Comparison of ENCODE assay signal across 15 cellular contexts in the genomic region with DNA sequence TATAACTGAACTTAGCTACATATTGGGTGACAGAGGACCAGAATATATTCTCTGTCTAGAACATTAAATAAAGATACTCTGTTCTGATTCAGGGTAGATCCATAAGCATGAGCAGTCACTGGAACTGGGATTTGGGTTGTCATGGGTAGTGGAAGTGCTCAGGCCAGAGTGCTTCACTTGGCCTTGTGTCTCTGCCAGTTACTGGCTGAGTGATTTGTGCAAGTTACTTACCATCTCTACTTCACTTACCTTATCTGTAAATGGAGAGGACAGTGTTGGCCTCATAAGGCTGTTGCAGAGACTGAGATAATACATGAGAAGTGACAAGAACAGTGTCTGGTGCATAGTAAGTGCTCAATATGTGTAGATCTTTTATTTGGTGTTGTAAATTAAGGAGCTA. TPM values are rescaled to one million over a fixed set of nuclear protein-coding genes. Genes with fewer than 3 reads are reported as not detected.
DNase-seq lines count a peak whose midpoint lies in the region; ATAC-seq, FAIRE-seq and TF ChIP-seq lines count a peak whose summit lies in the region.
"Had no signal": no experiment of that assay in that cellular context is flagged by ENCODE, and none has a peak within 500 bp of the region (broad histone marks: within the 10 kb centered on the region; RNA-seq: fewer than 3 reads in every experiment).

No MANE protein-coding gene starts in this region.

- no peak for DNase-seq in MCF 10A (ENCODE audit: unreplicated experiment)
- DNase-seq in breast epithelium (ENCODE audit: low spot score in 2 of 2): no peak
- no peak for DNase-seq in body of pancreas
- no peak for DNase-seq in left lobe of liver (ENCODE audit: low spot score)
- no peak for DNase-seq in thoracic aorta (ENCODE audit: low spot score)
- DNase-seq in posterior vena cava (ENCODE audit: low spot score): no peak
- DNase-seq in HTR-8/SVneo (ENCODE audit: insufficient read length, low spot score): no peak
- DNase-seq: 8988T; activated CD8-positive, alpha-beta memory T cell treated with anti-CD3 and anti-CD28 coated beads for 24 hours; activated effector memory CD4-positive, alpha-beta T cell treated with Interleukin-2 at 50 U/mL for 16 hours; effector memory CD8-positive, alpha-beta T cell; GDM1; SHP77 treated with DMSO at 0.1 percent for 48 hours had no signal

- intact Hi-C loops in MCF 10A (cut with micrococcal nuclease) (no loop called here), breast epithelium (cut with DNase I; ENCODE audit: low total_unique reads) (no loop called here), body of pancreas (cut with DNase I) (no loop called here), posterior vena cava (cut with DNase I) (no loop called here)

- H3K36me3 ChIP-seq in breast epithelium: no peaks in the 10 kb centered on the region
- peaks cover 0 to 6% of the 10 kb centered on the region in 2 donors for H3K36me3 ChIP-seq in body of pancreas (replicated peaks in 1 of 2; ENCODE audit: insufficient read depth in 1 of 2, low read depth in 2 of 2)
- peaks cover 7% of the 10 kb centered on the region for H3K36me3 ChIP-seq in thoracic aorta

- no peak for TF ChIP-seq CTCF in MCF 10A (IDR thresholded peaks at IDR 0.05; ENCODE audit: unreplicated experiment)
- no peak for TF ChIP-seq CTCF in breast epithelium (IDR thresholded peaks at IDR 0.05)
- TF ChIP-seq CTCF in body of pancreas (IDR thresholded peaks at IDR 0.05): no peak
- TF ChIP-seq CTCF in thoracic aorta (IDR thresholded peaks at IDR 0.05): no peak

- H3K27ac Mint-ChIP-seq in MCF 10A (ENCODE audit: low read depth, unreplicated experiment): peak overlapping the region; percentile 83

- H3K4me1 ChIP-seq in breast epithelium: peaks cover 0 to 4% of the 10 kb centered on the region in 2 donors
- peaks cover 60% of the 10 kb centered on the region for H3K4me1 ChIP-seq in body of pancreas
- H3K4me1 ChIP-seq in thoracic aorta (ENCODE audit: control insufficient read depth in 1 of 2, low read depth in 2 of 2): peaks cover 42 to 67% of the 10 kb centered on the region in 2 donors

- BruUV-seq in MCF 10A (replicated peaks; lab: Mats Ljungman, UMichigan): no TSS peak

- POLR2A ChIA-PET in MCF 10A (lab: Yijun Ruan, JAX): interaction anchor here (1.0 to 6.8 kb wide), 5 partner anchors 10 to 88 kb away, joined by 3 to 44 read pairs (median 5); a partner anchor contains a TSS

- CTCF ChIA-PET in MCF 10A (lab: Yijun Ruan, JAX): interaction anchor here (1.1 to 1.4 kb wide), 2 partner anchors 12 to 111 kb away, joined by 3 read pairs; no protein-coding TSS in a partner anchor

- peak; percentile 8 for ATAC-seq in body of pancreas
- peak; percentile 18 for ATAC-seq in left lobe of liver
- no peak for ATAC-seq in thoracic aorta (ENCODE audit: insufficient number of reproducible peaks, low FRiP score, low read depth)
- ATAC-seq in HG02610 (IDR thresholded peaks at IDR 0.05; ENCODE audit: unreplicated experiment): no peak
- ATAC-seq: effector memory CD8-positive, alpha-beta T cell had no signal

- no peak overlapping the region for H3K4me3 ChIP-seq in breast epithelium
- no peak overlapping the region for H3K4me3 ChIP-seq in body of pancreas
- no peak overlapping the region for H3K4me3 ChIP-seq in thoracic aorta

- H3K4me1 Mint-ChIP-seq in MCF 10A (ENCODE audit: insufficient read depth, unreplicated experiment): peaks cover 29% of the 10 kb centered on the region

- H3K4me3 Mint-ChIP-seq in MCF 10A (ENCODE audit: unreplicated experiment): no peak overlapping the region
- H3K4me3 Mint-ChIP-seq: effector memory CD8-positive, alpha-beta T cell had no signal

- H3K27me3 ChIP-seq in breast epithelium (no peaks in the 10 kb centered on the region), body of pancreas (no peaks in the 10 kb centered on the region), thoracic aorta (replicated peaks; ENCODE audit: insufficient read depth) (no peaks in the 10 kb centered on the region)

- no peaks in the 10 kb centered on the region for H3K9me3 ChIP-seq in breast epithelium
- H3K9me3 ChIP-seq in body of pancreas: no peaks in the 10 kb centered on the region
- H3K9me3 ChIP-seq in thoracic aorta: no peaks in the 10 kb centered on the region

- H3K36me3 Mint-ChIP-seq in MCF 10A (ENCODE audit: insufficient read depth, unreplicated experiment): peaks cover 31% of the 10 kb centered on the region

- no peak for TF ChIP-seq POLR2A in breast epithelium (IDR thresholded peaks at IDR 0.05)
- TF ChIP-seq POLR2A in body of pancreas (IDR thresholded peaks at IDR 0.05): no peak

- H3K27ac ChIP-seq in breast epithelium (peak overlapping the region in 1 of 2 donors; percentile 27), body of pancreas (peak overlapping the region; percentile 34 to 79 (median 58)), thoracic aorta (peak overlapping the region; percentile 4 to 70)

- H3K9me3 Mint-ChIP-seq in MCF 10A (ENCODE audit: unreplicated experiment): no peaks in the 10 kb centered on the region
- H3K9me3 Mint-ChIP-seq: effector memory CD8-positive, alpha-beta T cell had no signal

- no peak for FAIRE-seq in HTR-8/SVneo (lab: Jason Lieb, UNC)
- FAIRE-seq: islet of Langerhans had no signal

- no peaks in the 10 kb centered on the region for H3K27me3 Mint-ChIP-seq in MCF 10A (ENCODE audit: insufficient read depth, unreplicated experiment)
- H3K27me3 Mint-ChIP-seq: effector memory CD8-positive, alpha-beta T cell had no signal

RNA-seq across cellular contexts. Expression of a gene that starts 17.6 kb away (rescaled TPM):
- 149 and 193 TPM in 2 replicates for total RNA-seq in MCF 10A (2022)
- total RNA-seq in breast epithelium: 100 to 1,000 TPM in 2 of 3 donors, 10 to 100 TPM in 1; 78.6 to 145 (median 138) TPM
- total RNA-seq in body of pancreas: 10 to 100 TPM; 61.6 to 69.8 TPM
- total RNA-seq in left lobe of liver: 71.7 TPM
- 100 to 1,000 TPM in 1 of 2 donors, 10 to 100 TPM in 1; 52.9 to 164 TPM for total RNA-seq in thoracic aorta
- total RNA-seq in posterior vena cava: 100 to 1,000 TPM; 108 to 117 TPM

Comparison
In these comparisons a context has a peak if more than half of its experiments do, and no peak if none do; other contexts are left out.
1. ATAC-seq: peak in body of pancreas (single experiment) and left lobe of liver (single experiment); none in thoracic aorta (single experiment) and HG02610 (single experiment).